14 cellular contexts compared by ENCODE assay signal in the genomic region with DNA sequence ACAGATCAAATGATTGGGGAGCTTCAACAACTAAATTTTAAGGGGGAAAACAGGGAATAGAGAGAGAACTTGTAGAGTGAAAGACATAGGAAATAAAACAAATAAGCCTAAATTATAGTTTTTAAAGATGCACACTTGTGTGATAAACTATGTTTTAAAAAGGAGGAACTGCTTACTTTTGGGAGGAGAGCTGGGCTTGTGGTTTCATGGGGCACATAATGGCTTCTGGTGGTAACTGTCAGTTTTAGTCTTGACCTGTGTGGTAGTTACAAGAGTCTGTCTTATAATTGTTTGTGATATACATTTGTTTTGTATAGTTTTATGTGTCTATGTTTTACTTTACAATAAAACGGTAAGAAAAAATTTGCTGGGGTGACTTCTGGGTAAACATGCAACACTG.
A peak's percentile ranks its signal among the peaks of the same experiment; 100 is the strongest.
DNase-seq lines count a peak whose midpoint lies in the region; ATAC-seq lines count a peak whose summit lies in the region.
"Had no signal": no experiment of that assay in that cellular context is flagged by ENCODE, and none has a peak within 500 bp of the region (broad histone marks: within the 10 kb centered on the region; RNA-seq: fewer than 3 reads in every experiment).

No MANE protein-coding gene starts in this region.

- H3K27ac Mint-ChIP-seq in activated naive CD8-positive, alpha-beta T cell treated with anti-CD3 and anti-CD28 coated beads, Interleukin-2, amount 50 U/mL, for 24 hours, result no peak overlapping the region
- H3K27ac Mint-ChIP-seq: activated CD4-positive, alpha-beta memory T cell treated with anti-CD3 and anti-CD28 coated beads for 36 hours; activated T-helper 2 cell treated with anti-CD3 and anti-CD28 coated beads, Interferon-gamma antibody, Interleukin-2, Interleukin-4, amounts not matched to agents 10 μg/mL and 5 μg/mL and 100 μg/mL, durations not matched to agents 14 hours and 24 hours and 36 hours had no signal

- H3K27ac ChIP-seq in BLaER1 treated with 17β-estradiol and CSF1 and Interleukin-3, amounts not matched to agents 10 nM and 100 nM, result 0 out of 22 replicates have a peak overlapping the region, but pooled peaks of 1 of the 11 experiments have one; percentile 7
- H3K27ac ChIP-seq: transverse colon had no signal

- H3K27me3 ChIP-seq in BLaER1 treated with 17β-estradiol and CSF1 and Interleukin-3, amounts not matched to agents 10 nM and 100 nM, result no peaks in the 10 kb centered on the region
- H3K27me3 ChIP-seq: transverse colon had no signal

- H3K27me3 Mint-ChIP-seq in activated naive CD8-positive, alpha-beta T cell treated with anti-CD3 and anti-CD28 coated beads, Interleukin-2, amount 50 U/mL, for 24 hours, result peaks cover 2% of the 10 kb centered on the region
- H3K27me3 Mint-ChIP-seq: activated CD4-positive, alpha-beta memory T cell treated with anti-CD3 and anti-CD28 coated beads for 36 hours had no signal

- H3K9me3 Mint-ChIP-seq in activated naive CD8-positive, alpha-beta T cell treated with anti-CD3 and anti-CD28 coated beads, Interleukin-2, amount 50 U/mL, for 24 hours, result no peaks in the 10 kb centered on the region
- H3K9me3 Mint-ChIP-seq: activated CD4-positive, alpha-beta memory T cell treated with anti-CD3 and anti-CD28 coated beads for 36 hours; activated T-helper 2 cell treated with anti-CD3 and anti-CD28 coated beads, Interferon-gamma antibody, Interleukin-2, Interleukin-4, amounts not matched to agents 10 μg/mL and 5 μg/mL and 100 μg/mL, durations not matched to agents 14 hours and 24 hours and 36 hours had no signal

- no peak overlapping the region for H3K9ac ChIP-seq in BLaER1 treated with 17β-estradiol and CSF1 and Interleukin-3, amounts not matched to agents 10 nM and 100 nM

- no peaks in the 10 kb centered on the region for H3K9me3 ChIP-seq in BLaER1 treated with 17β-estradiol and CSF1 and Interleukin-3, amounts not matched to agents 10 nM and 100 nM (replicated peaks in 1 of 11)
- H3K9me3 ChIP-seq: transverse colon had no signal

- no peaks in the 10 kb centered on the region for H3K36me3 Mint-ChIP-seq in activated naive CD8-positive, alpha-beta T cell treated with anti-CD3 and anti-CD28 coated beads, Interleukin-2, amount 50 U/mL, for 24 hours (ENCODE audit: low read depth)
- H3K36me3 Mint-ChIP-seq: activated CD4-positive, alpha-beta memory T cell treated with anti-CD3 and anti-CD28 coated beads for 36 hours had no signal

- no peaks in the 10 kb centered on the region for H3K36me3 ChIP-seq in BLaER1 treated with 17β-estradiol and CSF1 and Interleukin-3, amounts not matched to agents 10 nM and 100 nM
- H3K36me3 ChIP-seq: transverse colon had no signal

- peak; percentile 81 for DNase-seq in NOMO-1 treated with DMSO at 0.1 percent for 48 hours (lab: John Stamatoyannopoulos, UW; ENCODE audit: unreplicated experiment)
- DNase-seq in stimulated activated CD4-positive, alpha-beta T cell treated with anti-CD3 and anti-CD28 coated beads, Interleukin-4, amount 100 ng/mL, for 4 hours, result no peak
- no peak for DNase-seq in superior temporal gyrus (ENCODE audit: extremely low spot score)
- DNase-seq in activated naive CD8-positive, alpha-beta T cell treated with anti-CD3 and anti-CD28 coated beads, Interleukin-2, amount 50 U/mL, for 24 hours, result no peak
- DNase-seq: activated CD4-positive, alpha-beta memory T cell treated with anti-CD3 and anti-CD28 coated beads for 36 hours; dermis blood vessel endothelial cell; occipital lobe; T-helper 9 cell; transverse colon had no signal

- no peaks in the 10 kb centered on the region for H4K20me1 ChIP-seq in BLaER1 treated with 17β-estradiol and CSF1 and Interleukin-3, amounts not matched to agents 10 nM and 100 nM

- no peaks in the 10 kb centered on the region for H3K4me1 Mint-ChIP-seq in activated naive CD8-positive, alpha-beta T cell treated with anti-CD3 and anti-CD28 coated beads, Interleukin-2, amount 50 U/mL, for 24 hours

- H3K4me1 ChIP-seq in BLaER1 treated with 17β-estradiol and CSF1 and Interleukin-3, amounts not matched to agents 10 nM and 100 nM, result peaks cover 4 to 39% (median 16%) of the 10 kb centered on the region in 10 experiments; a peak in 15 of 20 replicates

- H3K4me2 ChIP-seq in BLaER1 treated with 17β-estradiol and CSF1 and Interleukin-3, amounts not matched to agents 10 nM and 100 nM, result peak overlapping the region in 10 of 11 experiments; percentile 2 to 35 (median 14); a peak in 9 of 22 replicates

- H3K4me3 ChIP-seq in BLaER1 treated with 17β-estradiol and CSF1 and Interleukin-3, amounts not matched to agents 10 nM and 100 nM, result no peak overlapping the region
- H3K4me3 ChIP-seq: transverse colon had no signal

- ATAC-seq in GM21381 (IDR thresholded peaks at IDR 0.05; ENCODE audit: unreplicated experiment) (peak; percentile 44), HG03159 (IDR thresholded peaks at IDR 0.05; ENCODE audit: unreplicated experiment) (peak; percentile 51), HG03565 (IDR thresholded peaks at IDR 0.05; ENCODE audit: unreplicated experiment) (no peak)
- ATAC-seq in activated naive CD8-positive, alpha-beta T cell treated with anti-CD3 and anti-CD28 coated beads, Interleukin-2, amount 50 U/mL, for 24 hours, result no peak

- H3K4me3 Mint-ChIP-seq in activated naive CD8-positive, alpha-beta T cell treated with anti-CD3 and anti-CD28 coated beads, Interleukin-2, amount 50 U/mL, for 24 hours, result no peak overlapping the region
- H3K4me3 Mint-ChIP-seq: activated CD4-positive, alpha-beta memory T cell treated with anti-CD3 and anti-CD28 coated beads for 36 hours had no signal

Comparison
In these comparisons a context has a peak if more than half of its experiments do, and no peak if none do; other contexts are left out.
1. ATAC-seq: peak in GM21381 (single experiment) and HG03159 (single experiment); none in activated naive CD8-positive, alpha-beta T cell treated with anti-CD3 and anti-CD28 coated beads, Interleukin-2, amount 50 U/mL, for 24 hours (single experiment) and HG03565 (single experiment).